In the genomic region with DNA sequence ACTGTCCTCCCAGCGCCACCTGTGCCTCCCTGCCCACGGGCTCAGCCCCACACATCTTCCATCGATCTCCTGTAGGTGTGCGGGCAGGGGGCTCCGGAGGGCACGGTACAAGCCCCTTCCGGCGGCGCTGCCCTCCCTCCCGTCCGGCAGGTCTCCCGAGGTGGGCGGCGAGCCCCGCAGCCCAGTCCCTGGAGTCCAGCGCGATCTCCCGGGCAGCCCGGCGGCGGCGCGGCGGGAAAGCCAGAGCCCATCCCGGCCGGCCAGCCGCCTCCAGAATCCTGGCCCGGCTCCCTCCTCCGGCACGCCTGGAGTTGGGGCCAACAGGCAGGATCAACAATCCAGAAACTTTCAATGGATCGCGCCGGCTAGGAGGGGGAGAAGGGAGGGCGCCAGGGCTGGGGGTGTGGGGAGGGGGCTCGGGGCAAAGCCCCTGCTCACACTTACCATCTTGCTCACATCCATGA, we compare ENCODE assay signal across 8 cellular contexts.
DNase-seq lines count a peak whose midpoint lies in the region; ATAC-seq, FAIRE-seq and TF ChIP-seq lines count a peak whose summit lies in the region.

No MANE protein-coding gene starts in this region.

- H3K4me3 Mint-ChIP-seq in activated B cell treated with CpG ODN at 0.5 μM for 24 hours (peak overlapping the region; percentile 70), nephron progenitor cell (peak overlapping the region; percentile 86)

- POLR2A ChIA-PET in AG04450 (lab: Yijun Ruan, JAX), result interaction anchor here (1.1 kb wide), 1 partner anchor 409 kb away, joined by 4 read pairs; a partner anchor contains a TSS
- POLR2A ChIA-PET in activated B cell treated with CpG ODN at 0.5 μM for 24 hours (lab: Charles Lee), result interaction anchor here (0.7 kb wide), 1 partner anchor 20 kb away, joined by 3 read pairs; no protein-coding TSS in a partner anchor

- H3K36me3 Mint-ChIP-seq in activated B cell treated with CpG ODN at 0.5 μM for 24 hours (ENCODE audit: low read depth) (no peaks in the 10 kb centered on the region), nephron progenitor cell (ENCODE audit: low read depth) (peaks cover 15% of the 10 kb centered on the region)

- peak; percentile 6 for DNase-seq in AG04450 (ENCODE audit: low read depth, low spot score)
- peak; percentile 56 for DNase-seq in H54 (ENCODE audit: insufficient read length, low spot score)
- DNase-seq in activated B cell treated with CpG ODN at 0.5 μM for 24 hours, result no peak
- DNase-seq in foreskin keratinocyte, result no peak
- DNase-seq in nephron progenitor cell, result peak; percentile 76
- DNase-seq in HPDE6-E6E7 (ENCODE audit: extremely low spot score), result no peak
- no peak for DNase-seq in cortex of kidney (lab: John Stamatoyannopoulos, UW)
- no peak for DNase-seq in SKM-1 treated with dmso at 0.1 percent for 144 hours (lab: John Stamatoyannopoulos, UW; ENCODE audit: unreplicated experiment)

- H3K4me3 ChIP-seq in AG04450 (ENCODE audit: low read depth, low read length), result peak overlapping the region; percentile 67

- no peak overlapping the region for H3K27ac Mint-ChIP-seq in activated B cell treated with CpG ODN at 0.5 μM for 24 hours
- no peak overlapping the region for H3K27ac Mint-ChIP-seq in nephron progenitor cell

- intact Hi-C loops in activated B cell treated with CpG ODN at 0.5 μM for 24 hours (cut with micrococcal nuclease), result no loop called here

- no peak for TF ChIP-seq POLR2A in H54 (IDR thresholded peaks at IDR 0.05; ENCODE audit: low read depth, low read length)

- no peak for FAIRE-seq in H54 (lab: Jason Lieb, UNC)

- no peaks in the 10 kb centered on the region for H3K4me1 ChIP-seq in foreskin keratinocyte

- ATAC-seq in activated B cell treated with CpG ODN at 0.5 μM for 24 hours (ENCODE audit: low read depth), result no peak
- peak; percentile 57 for ATAC-seq in foreskin keratinocyte

- H3K27me3 Mint-ChIP-seq in activated B cell treated with CpG ODN at 0.5 μM for 24 hours, result no peaks in the 10 kb centered on the region
- H3K27me3 Mint-ChIP-seq in nephron progenitor cell (ENCODE audit: low read depth, poor library complexity), result peaks cover 3% of the 10 kb centered on the region

- CTCF ChIA-PET in AG04450 (lab: Charles Lee) (no interaction called here), activated B cell treated with CpG ODN at 0.5 μM for 24 hours (lab: Charles Lee) (interaction anchor here (1.8 kb wide), 1 partner anchor 14 kb away, joined by 4 read pairs; no protein-coding TSS in a partner anchor)

- TF ChIP-seq CTCF in AG04450 (IDR thresholded peaks at IDR 0.05; ENCODE audit: low read depth, low read length) (no peak), activated B cell treated with CpG ODN at 0.5 μM for 24 hours (IDR thresholded peaks at IDR 0.05) (no peak), foreskin keratinocyte (conservative IDR thresholded peaks at IDR 0.05) (no peak), nephron progenitor cell (IDR thresholded peaks at IDR 0.05) (no peak)

- H3K9me3 Mint-ChIP-seq in activated B cell treated with CpG ODN at 0.5 μM for 24 hours (no peaks in the 10 kb centered on the region), nephron progenitor cell (peaks cover 10% of the 10 kb centered on the region)

- no peak overlapping the region for H3K27ac ChIP-seq in AG04450 (ENCODE audit: low read depth, low read length)
- no peak overlapping the region for H3K27ac ChIP-seq in foreskin keratinocyte

- no peaks in the 10 kb centered on the region for H3K27me3 ChIP-seq in AG04450 (ENCODE audit: control insufficient read depth, insufficient read depth, low read length)
- H3K27me3 ChIP-seq in foreskin keratinocyte, result no peaks in the 10 kb centered on the region

- H3K4me1 Mint-ChIP-seq in activated B cell treated with CpG ODN at 0.5 μM for 24 hours (peaks cover 17% of the 10 kb centered on the region), nephron progenitor cell (peaks cover 59% of the 10 kb centered on the region)

- peaks cover 2% of the 10 kb centered on the region; the same call in 1 of the 2 replicates for H3K9me3 ChIP-seq in AG04450 (ENCODE audit: control insufficient read depth, insufficient read depth, low read length)

Comparison
In these comparisons a context has a peak if more than half of its experiments do, and no peak if none do; other contexts are left out.
1. DNase-seq: peak in AG04450 (single experiment), H54 (single experiment) and nephron progenitor cell (single experiment); none in activated B cell treated with CpG ODN at 0.5 μM for 24 hours (single experiment), foreskin keratinocyte (0 of 2), HPDE6-E6E7 (single experiment), cortex of kidney (single experiment) and SKM-1 treated with dmso at 0.1 percent for 144 hours (single experiment).